14 cellular contexts compared by ENCODE assay signal in the genomic region with DNA sequence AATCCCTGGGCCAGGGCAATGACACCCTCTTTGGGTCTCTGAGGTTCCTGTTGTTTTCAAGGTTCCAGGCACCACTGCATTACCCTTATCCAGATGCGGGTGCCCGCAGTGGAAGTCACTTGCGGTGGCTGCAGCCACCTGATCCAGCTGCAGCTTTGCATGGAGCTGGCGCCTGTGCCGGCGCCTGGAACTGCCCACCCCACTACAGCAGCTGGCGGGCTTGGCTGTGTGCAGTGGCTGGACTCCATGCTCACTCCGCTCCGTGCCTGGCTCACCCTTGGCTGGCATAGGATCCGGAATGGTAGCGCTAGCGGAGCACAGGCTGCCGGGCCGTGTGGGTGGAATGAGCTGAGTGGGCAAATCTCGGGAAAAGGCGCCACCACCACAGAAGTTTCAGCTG.
"Had no signal": no experiment of that assay in that cellular context is flagged by ENCODE, and none has a peak within 500 bp of the region (broad histone marks: within the 10 kb centered on the region; RNA-seq: fewer than 3 reads in every experiment).

No MANE protein-coding gene starts in this region.

- H3K4me3 Mint-ChIP-seq: naive thymus-derived CD8-positive, alpha-beta T cell; stimulated activated effector memory CD8-positive, alpha-beta T cell treated with anti-CD3 and anti-CD28 coated beads, Interleukin-12 subunit alpha, Interleukin-12 subunit beta, amount 100 ng/mL, for 72 hours; stimulated activated naive CD8-positive, alpha-beta T cell treated with anti-CD3 and anti-CD28 coated beads, Interleukin-15, amount 100 ng/mL, for 72 hours had no signal

- H3K27me3 Mint-ChIP-seq: naive thymus-derived CD8-positive, alpha-beta T cell; stimulated activated naive CD8-positive, alpha-beta T cell treated with anti-CD3 and anti-CD28 coated beads, Interleukin-15, amount 100 ng/mL, for 72 hours had no signal

- H3K27me3 ChIP-seq: heart left ventricle, right atrium auricular region, transverse colon had no signal

- H3K4me2 ChIP-seq: smooth muscle cell had no signal

- H3K4me1 ChIP-seq: heart left ventricle, right atrium auricular region, transverse colon had no signal

- H3K27ac ChIP-seq: heart left ventricle, right atrium auricular region, thoracic aorta, transverse colon had no signal

- ATAC-seq: heart left ventricle; mucosa of descending colon; naive thymus-derived CD8-positive, alpha-beta T cell; stimulated activated effector memory CD8-positive, alpha-beta T cell treated with anti-CD3 and anti-CD28 coated beads, Interleukin-12 subunit alpha, Interleukin-12 subunit beta, amount 100 ng/mL, for 72 hours; stimulated activated naive CD8-positive, alpha-beta T cell treated with anti-CD3 and anti-CD28 coated beads, Interleukin-15, amount 100 ng/mL, for 72 hours had no signal

- H3K36me3 ChIP-seq: heart left ventricle, right atrium auricular region, thoracic aorta, transverse colon had no signal

- H3K4me3 ChIP-seq: heart left ventricle, mucosa of descending colon, right atrium auricular region, smooth muscle cell, thoracic aorta, transverse colon had no signal

- H3K27ac Mint-ChIP-seq: naive thymus-derived CD8-positive, alpha-beta T cell; stimulated activated effector memory CD8-positive, alpha-beta T cell treated with anti-CD3 and anti-CD28 coated beads, Interleukin-12 subunit alpha, Interleukin-12 subunit beta, amount 100 ng/mL, for 72 hours; stimulated activated naive CD8-positive, alpha-beta T cell treated with anti-CD3 and anti-CD28 coated beads, Interleukin-15, amount 100 ng/mL, for 72 hours had no signal

- H3K36me3 Mint-ChIP-seq: naive thymus-derived CD8-positive, alpha-beta T cell; stimulated activated effector memory CD8-positive, alpha-beta T cell treated with anti-CD3 and anti-CD28 coated beads, Interleukin-12 subunit alpha, Interleukin-12 subunit beta, amount 100 ng/mL, for 72 hours had no signal

- DNase-seq: effector memory CD4-positive, alpha-beta T cell; hippocampal formation; mammary epithelial cell; stimulated activated CD4-positive, alpha-beta T cell treated with anti-CD3 and anti-CD28 coated beads, Interleukin-4, amount 100 ng/mL, for 1 hour; stimulated activated CD8-positive, alpha-beta memory T cell treated with anti-CD3 and anti-CD28 coated beads, Interleukin-4, amount 100 ng/mL, for 48 hours; stimulated activated naive CD8-positive, alpha-beta T cell treated with anti-CD3 and anti-CD28 coated beads, Interleukin-15, amount 100 ng/mL, for 72 hours; transverse colon had no signal

- H3K9me3 ChIP-seq: right atrium auricular region, thoracic aorta had no signal

- H3K4me1 Mint-ChIP-seq: naive thymus-derived CD8-positive, alpha-beta T cell; stimulated activated effector memory CD8-positive, alpha-beta T cell treated with anti-CD3 and anti-CD28 coated beads, Interleukin-12 subunit alpha, Interleukin-12 subunit beta, amount 100 ng/mL, for 72 hours; stimulated activated naive CD8-positive, alpha-beta T cell treated with anti-CD3 and anti-CD28 coated beads, Interleukin-15, amount 100 ng/mL, for 72 hours had no signal
